Comparison of ENCODE assay signal across 25 cellular contexts in the genomic region with DNA sequence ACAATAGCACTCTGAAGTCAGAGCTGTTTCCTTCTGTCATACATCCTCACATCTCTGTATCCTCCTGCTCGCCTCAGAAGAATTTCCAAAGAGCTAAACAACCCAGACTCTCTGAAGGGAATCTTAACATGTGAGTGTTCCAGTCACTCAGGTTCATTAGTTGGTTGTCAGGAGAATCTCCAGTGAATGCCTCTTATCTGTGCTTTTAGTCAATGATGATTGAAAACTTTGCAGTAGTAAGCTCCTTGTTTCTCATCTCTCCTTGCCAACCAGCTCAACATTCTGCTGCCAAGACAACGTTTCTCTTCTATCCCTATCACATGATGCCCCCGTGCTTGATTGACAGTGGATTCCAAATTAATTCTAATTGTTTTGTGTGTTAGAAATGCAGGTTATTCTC.
"Had no signal": no experiment of that assay in that cellular context is flagged by ENCODE, and none has a peak within 500 bp of the region (broad histone marks: within the 10 kb centered on the region; RNA-seq: fewer than 3 reads in every experiment).

No MANE protein-coding gene starts in this region.

- H3K27ac Mint-ChIP-seq: dendritic cell treated with granulocyte-macrophage colony-stimulating factor and Interleukin-4, amounts not matched to agents 40 ng/mL and 50 ng/mL, for 4 days; effector memory CD8-positive, alpha-beta T cell; endodermal cell; mesothelial cell of epicardium; naive B cell had no signal

- H3K4me3 ChIP-seq: colonic mucosa, gastroesophageal sphincter, heart left ventricle, left lung, lower lobe of right lung, mucosa of descending colon had no signal

- H3K4me3 Mint-ChIP-seq: dendritic cell treated with granulocyte-macrophage colony-stimulating factor and Interleukin-4, amounts not matched to agents 40 ng/mL and 50 ng/mL, for 4 days; effector memory CD8-positive, alpha-beta T cell; endodermal cell; mesothelial cell of epicardium; naive B cell had no signal

- H3K36me3 ChIP-seq: colonic mucosa, gastroesophageal sphincter, heart left ventricle, left lung, lower lobe of right lung had no signal

- H3K9me3 Mint-ChIP-seq: dendritic cell treated with granulocyte-macrophage colony-stimulating factor and Interleukin-4, amounts not matched to agents 40 ng/mL and 50 ng/mL, for 4 days; endodermal cell; mesothelial cell of epicardium had no signal

- H3K27ac ChIP-seq: colonic mucosa, epithelial cell of prostate, foreskin keratinocyte, gastroesophageal sphincter, heart left ventricle, left lung, lower lobe of right lung had no signal

- FAIRE-seq: endometrium, frontal cortex, islet of Langerhans, keratinocyte had no signal

- H3K27me3 ChIP-seq: colonic mucosa, foreskin keratinocyte, heart left ventricle had no signal

- H3K4me1 Mint-ChIP-seq: endodermal cell, mesothelial cell of epicardium, naive B cell had no signal

- H3K9me3 ChIP-seq: colonic mucosa, gastroesophageal sphincter, heart left ventricle, left lung, lower lobe of right lung, mucosa of descending colon had no signal

- H3K36me3 Mint-ChIP-seq: mesothelial cell of epicardium, naive B cell had no signal

- H3K4me1 ChIP-seq: colonic mucosa, foreskin keratinocyte, gastroesophageal sphincter, heart left ventricle, left lung, lower lobe of right lung had no signal

- ATAC-seq: effector memory CD8-positive, alpha-beta T cell; esophagus mucosa; foreskin keratinocyte; gastroesophageal sphincter; heart left ventricle; left cardiac atrium; left lung; left ventricle myocardium superior; lower lobe of right lung; mucosa of descending colon had no signal

- DNase-seq: colonic mucosa; cortex of kidney; effector CD8-positive, alpha-beta T cell; effector memory CD8-positive, alpha-beta T cell; endodermal cell; erythroblast; foreskin keratinocyte; heart left ventricle; hippocampal formation; left cardiac atrium; left lung; left ventricle myocardium superior; lower lobe of right lung; mesenchymal stem cell; mucosa of descending colon; naive B cell had no signal
